In the genomic region with DNA sequence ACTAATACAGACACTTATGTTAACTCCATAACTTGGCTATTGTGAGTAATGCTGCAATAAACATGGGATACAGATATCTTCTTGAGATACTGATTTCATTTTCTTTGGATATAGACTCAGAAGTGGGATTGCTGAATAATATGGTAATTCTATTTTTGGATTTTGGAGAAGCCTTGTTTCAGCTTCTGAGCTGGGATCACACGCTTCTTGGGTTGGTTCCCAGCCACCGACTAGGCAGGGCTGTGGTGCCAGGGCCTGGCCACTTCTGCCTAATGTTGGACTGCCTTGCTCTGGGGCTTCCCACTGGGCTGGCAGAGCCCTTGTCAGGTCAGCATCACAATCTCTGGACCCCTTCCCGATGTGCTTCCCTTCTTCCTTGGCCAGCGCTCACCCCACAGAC, we compare ENCODE assay signal across 14 cellular contexts. TPM values are rescaled to one million over a fixed set of nuclear protein-coding genes. Genes with fewer than 3 reads are reported as not detected.
DNase-seq lines count a peak whose midpoint lies in the region; ATAC-seq lines count a peak whose summit lies in the region.
"Had no signal": no experiment of that assay in that cellular context is flagged by ENCODE, and none has a peak within 500 bp of the region (broad histone marks: within the 10 kb centered on the region; RNA-seq: fewer than 3 reads in every experiment).

No MANE protein-coding gene starts in this region.

- ATAC-seq in left cardiac atrium, result peak; percentile 85 to 90
- ATAC-seq in sciatic nerve, result peak; percentile 66
- no peak for ATAC-seq in GM21717 (IDR thresholded peaks at IDR 0.05; ENCODE audit: unreplicated experiment)
- ATAC-seq in HG02938 (IDR thresholded peaks at IDR 0.05; ENCODE audit: unreplicated experiment), result no peak
- no peak for ATAC-seq in HG03439 (IDR thresholded peaks at IDR 0.05; ENCODE audit: unreplicated experiment)
- no peak for ATAC-seq in HG02642 (IDR thresholded peaks at IDR 0.05; ENCODE audit: poor library complexity, unreplicated experiment)
- ATAC-seq: foreskin keratinocyte, lower lobe of right lung had no signal

- DNase-seq in AG20443 (ENCODE audit: low spot score) (peak; percentile 73), caudate nucleus (lab: John Stamatoyannopoulos, UW) (peak in 26 of 61 donors; percentile 1 to 59 (median 18)), left cardiac atrium (peak; percentile 72), sciatic nerve (ENCODE audit: low spot score) (peak; percentile 64)
- DNase-seq: activated T-cell treated with anti-CD3 and anti-CD28 coated beads, Interleukin-2, amount 50 U/mL, for 24 hours; foreskin keratinocyte; H9; lower lobe of right lung had no signal

- H3K27ac ChIP-seq in caudate nucleus (ENCODE audit: low read depth, low read length), result peak overlapping the region; percentile 9
- H3K27ac ChIP-seq: BLaER1, foreskin keratinocyte, lower lobe of right lung had no signal

- intact Hi-C loops in left cardiac atrium (cut with DNase I) (no loop called here), sciatic nerve (cut with DNase I) (no loop called here)

RNA-seq across cellular contexts. Expression of a gene that starts 14.0 kb away (rescaled TPM):
- total RNA-seq in left cardiac atrium (under 1 TPM; 0.21 TPM), sciatic nerve (0.76 TPM)
- total RNA-seq: LHCN-M2, lower lobe of right lung had no signal

RNA-seq across cellular contexts. Expression of a gene that starts 28.8 kb away (rescaled TPM):
- total RNA-seq in left cardiac atrium (10 to 100 TPM; 28.8 to 34.3 TPM), sciatic nerve (53.5 TPM)

Comparison
In these comparisons a context has a peak if more than half of its experiments do, and no peak if none do; other contexts are left out.
1. ATAC-seq: peak in left cardiac atrium (2 of 2) and sciatic nerve (single experiment); none in GM21717 (single experiment), HG02938 (single experiment), HG03439 (single experiment) and HG02642 (single experiment).